In genomic region chr3:39150803-39151631, GRCh38 we compare ENCODE assay signal across 8 cellular contexts. TPM values are rescaled to one million over a fixed set of nuclear protein-coding genes. Genes with fewer than 3 reads are reported as not detected.
A peak's percentile ranks its signal among the peaks of the same experiment; 100 is the strongest.
DNase-seq lines count a peak whose midpoint lies in the region; ATAC-seq lines count a peak whose summit lies in the region.
"Had no signal": no experiment of that assay in that cellular context is flagged by ENCODE, and none has a peak within 500 bp of the region (broad histone marks: within the 10 kb centered on the region; RNA-seq: fewer than 3 reads in every experiment).

No MANE protein-coding gene starts in this region.

- DNase-seq in GOT3 (lab: John Stamatoyannopoulos, UW) = peak; percentile 72
- peak; percentile 97 for DNase-seq in RPMI7951 (ENCODE audit: low read depth)
- DNase-seq in left cardiac atrium = peak; percentile 93
- DNase-seq in pons (ENCODE audit: low spot score) = peak; percentile 70
- no peak for DNase-seq in NOMO-1 treated with DMSO at 0.1 percent for 48 hours (lab: John Stamatoyannopoulos, UW; ENCODE audit: unreplicated experiment)

- ATAC-seq in left cardiac atrium (peak; percentile 33 to 43), HG03469 (IDR thresholded peaks at IDR 0.05; ENCODE audit: unreplicated experiment) (no peak)

- intact Hi-C loops in left cardiac atrium (cut with DNase I) = no loop called here

- peak overlapping the region; percentile 92 for H3K27ac ChIP-seq in angular gyrus (ENCODE audit: low read depth, low read length)

RNA-seq across cellular contexts. Expression of gene CSRNP1, which starts 2.4 kb away (rescaled TPM):
- total RNA-seq in RPMI7951 (2014; rRNA removed; shearing (Covaris generic)) = 7.4 and 8.2 TPM in 2 replicates
- 10 to 100 TPM; 20.5 to 41.6 TPM for total RNA-seq in left cardiac atrium

RNA-seq across cellular contexts. Expression of gene XIRP1, which starts 41.4 kb away (rescaled TPM):
- total RNA-seq in RPMI7951 (2014; rRNA removed; shearing (Covaris generic)) = 0.12 TPM in 1 of 2 replicates, not detected in the other
- 100 to 1,000 TPM; 160 to 242 TPM for total RNA-seq in left cardiac atrium
- total RNA-seq: lung microvascular endothelial cell had no signal

RNA-seq across cellular contexts. Expression of gene TTC21A, which starts 43.5 kb away (rescaled TPM):
- 0.60 and 1.2 TPM in 2 replicates for total RNA-seq in RPMI7951 (2014; rRNA removed; shearing (Covaris generic))
- 1 to 10 TPM; 1.8 to 2.5 TPM for total RNA-seq in left cardiac atrium

RNA-seq across cellular contexts. Expression of gene GORASP1, which starts 43.6 kb away (rescaled TPM):
- total RNA-seq in RPMI7951 (2014; rRNA removed; shearing (Covaris generic)) = 27.9 and 29.2 TPM in 2 replicates
- total RNA-seq in left cardiac atrium = 10 to 100 TPM; 39.0 to 49.1 TPM

Comparison
In these comparisons a context has a peak if more than half of its experiments do, and no peak if none do; other contexts are left out.
1. RNA of gene XIRP1, which starts 41.4 kb away (total RNA-seq): 160 to 242 TPM in left cardiac atrium; 0.12 TPM in RPMI7951; every median in the first group is over 100 times any median in the second.